In the genomic region with DNA sequence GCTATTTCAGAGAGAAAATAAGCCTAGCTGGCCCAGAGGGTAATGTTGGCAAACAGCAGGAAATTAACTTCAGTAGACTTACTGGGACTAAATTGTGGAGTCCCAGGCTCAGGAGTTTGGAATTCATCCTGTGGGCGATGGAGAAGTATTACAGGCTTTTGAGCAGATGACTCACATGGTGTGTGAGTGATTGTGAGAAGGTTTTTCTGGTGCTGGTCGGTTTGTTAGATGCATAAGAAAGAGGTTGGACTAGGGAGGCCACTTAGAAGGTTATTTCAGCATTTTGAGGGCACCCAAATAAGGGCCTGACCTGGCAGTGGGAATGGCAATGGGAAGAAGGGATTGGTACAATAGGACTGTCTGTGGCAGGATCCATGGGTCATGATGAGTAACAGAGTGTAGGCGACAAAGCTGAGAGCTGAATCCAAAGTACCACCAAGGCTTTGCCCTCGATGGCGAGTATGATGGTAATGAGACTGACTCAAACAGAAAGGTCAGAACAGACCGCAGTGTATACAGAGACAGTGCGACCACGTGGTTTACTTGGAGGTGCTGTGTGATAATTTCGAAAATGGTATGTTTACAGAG, we compare ENCODE assay signal across 8 cellular contexts.
DNase-seq lines count a peak whose midpoint lies in the region; ATAC-seq, FAIRE-seq and TF ChIP-seq lines count a peak whose summit lies in the region.

No MANE protein-coding gene starts in this region.

- H3K27me3 ChIP-seq in keratinocyte (ENCODE audit: control insufficient read depth, extremely low read depth, insufficient read depth, low read length) (no peaks in the 10 kb centered on the region), tibial nerve (no peaks in the 10 kb centered on the region)

- no peaks in the 10 kb centered on the region for H4K20me1 ChIP-seq in keratinocyte (ENCODE audit: control insufficient read depth, extremely low read depth, insufficient read depth, low read length)

- TF ChIP-seq EP300 in tibial nerve (IDR thresholded peaks at IDR 0.05) = no peak

- dilution Hi-C loops in keratinocyte (cut with MboI; ENCODE audit: extremely low pct_ligation_motif_present, low sequenced_read_pairs) = no loop called here

- H3K36me3 ChIP-seq in keratinocyte (ENCODE audit: control insufficient read depth in 2 of 2, extremely low read depth in 1 of 2, insufficient read depth in 2 of 2, low read length in 2 of 2) (no peaks in the 10 kb centered on the region), tibial nerve (peaks cover 0 to 29% (median 0%) of the 10 kb centered on the region in 3 donors)

- H3K4me2 ChIP-seq in keratinocyte (ENCODE audit: control insufficient read depth, extremely low read depth, insufficient read depth, low read depth, low read length) = peak overlapping the region; percentile 67

- 57 to 68% methylated on average over 9 of the region's 9 CpGs for WGBS in tibial nerve, 2 donors

- TF ChIP-seq POLR2A in tibial nerve (IDR thresholded peaks at IDR 0.05) = no peak

- ATAC-seq in SK-N-SH treated with all-trans-retinoic acid at 6 μM for 48 hours = peak; percentile 99

- no peak overlapping the region for H2AFZ ChIP-seq in keratinocyte (ENCODE audit: control insufficient read depth, low read length)

- H3K4me3 ChIP-seq in keratinocyte (ENCODE audit: control insufficient read depth in 2 of 3, extremely low read depth in 1 of 3, insufficient read depth in 2 of 3, low read depth in 1 of 3, low read length in 3 of 3) = no peak overlapping the region
- H3K4me3 ChIP-seq in tibial nerve = no peak overlapping the region

- H3K9ac ChIP-seq in keratinocyte (ENCODE audit: control insufficient read depth, extremely low read depth, insufficient read depth, low read length) = no peak overlapping the region

- FAIRE-seq in keratinocyte (lab: Jason Lieb, UNC) = peak; percentile 92

- no peaks in the 10 kb centered on the region for H3K9me3 ChIP-seq in keratinocyte (ENCODE audit: control insufficient read depth, low read depth, low read length)
- H3K9me3 ChIP-seq in tibial nerve = no peaks in the 10 kb centered on the region

- no peaks in the 10 kb centered on the region for H3K9me1 ChIP-seq in keratinocyte (ENCODE audit: control insufficient read depth, extremely low read depth, insufficient read depth, low read length)

- H3K4me1 ChIP-seq in keratinocyte (ENCODE audit: control insufficient read depth, extremely low read depth, insufficient read depth, low read length) = peaks cover 28% of the 10 kb centered on the region
- no peaks in the 10 kb centered on the region for H3K4me1 ChIP-seq in tibial nerve

- H3K79me2 ChIP-seq in keratinocyte (ENCODE audit: control insufficient read depth, insufficient read depth, low read length) = no peaks in the 10 kb centered on the region

- TF ChIP-seq CTCF in keratinocyte (optimal IDR thresholded peaks at IDR 0.05 in 1 of 3, IDR thresholded peaks at IDR 0.05 in 1 of 3, conservative IDR thresholded peaks at IDR 0.05 in 1 of 3; ENCODE audit: extremely low read depth in 1 of 3, insufficient read depth in 2 of 3, low read length in 3 of 3) = peak in 2 of 3 experiments; percentile 18 to 25
- TF ChIP-seq CTCF in tibial nerve (IDR thresholded peaks at IDR 0.05) = no peak

- H3K27ac ChIP-seq in keratinocyte (ENCODE audit: control insufficient read depth, insufficient read depth, low read length) (peak overlapping the region; percentile 55), tibial nerve (no peak overlapping the region)

- DNase-seq in GM04503 (ENCODE audit: low read depth) (peak; percentile 96), H4 (ENCODE audit: low spot score) (peak; percentile 88), keratinocyte (ENCODE audit: low read depth, low spot score) (peak; percentile 66), NCI-H774 (lab: John Stamatoyannopoulos, UW) (no peak), tibial nerve (ENCODE audit: low spot score in 2 of 2) (no peak), HuH-7 (ENCODE audit: low spot score) (no peak)
- DNase-seq in activated CD8-positive, alpha-beta memory T cell treated with anti-CD3 and anti-CD28 coated beads, Interleukin-2, amount 50 U/mL, for 48 hours = no peak

TF ChIP-seq in SK-N-SH treated with all-trans-retinoic acid at 6 μM for 48 hours, 23 proteins besides CTCF, POLR2A, EP300 and RAD21:
- TF ChIP-seq ISL1 (CRISPR knock-in tag; IDR thresholded peaks at IDR 0.05) (no peak), GLIS3 (CRISPR knock-in tag; IDR thresholded peaks at IDR 0.05) (no peak), ZNF8 (CRISPR knock-in tag; IDR thresholded peaks at IDR 0.05) (no peak), CREB5 (CRISPR knock-in tag; IDR thresholded peaks at IDR 0.05; ENCODE audit: low read depth) (no peak), CSDC2 (CRISPR knock-in tag; IDR thresholded peaks at IDR 0.05) (no peak), ARNTL (CRISPR knock-in tag; IDR thresholded peaks at IDR 0.05; ENCODE audit: borderline replicate concordance, low read depth) (no peak), SNAI2 (CRISPR knock-in tag; IDR thresholded peaks at IDR 0.05) (no peak), CSRNP3 (CRISPR knock-in tag; IDR thresholded peaks at IDR 0.05) (no peak), TCF4 (CRISPR knock-in tag; IDR thresholded peaks at IDR 0.05; ENCODE audit: borderline replicate concordance) (no peak), ZC3H10 (CRISPR knock-in tag; IDR thresholded peaks at IDR 0.05) (no peak; the same call in 1 of the 2 replicates)

Comparison
In these comparisons a context has a peak if more than half of its experiments do, and no peak if none do; other contexts are left out.
1. DNase-seq: peak in GM04503 (single experiment), H4 (single experiment) and keratinocyte (single experiment); none in NCI-H774 (single experiment), tibial nerve (0 of 2), HuH-7 (single experiment) and activated CD8-positive, alpha-beta memory T cell treated with anti-CD3 and anti-CD28 coated beads, Interleukin-2, amount 50 U/mL, for 48 hours (single experiment).
2. CTCF ChIP-seq: peak in keratinocyte (2 of 3); none in tibial nerve (0 of 5).